ENCODE assay signal across 1 cellular context in the genomic region with DNA sequence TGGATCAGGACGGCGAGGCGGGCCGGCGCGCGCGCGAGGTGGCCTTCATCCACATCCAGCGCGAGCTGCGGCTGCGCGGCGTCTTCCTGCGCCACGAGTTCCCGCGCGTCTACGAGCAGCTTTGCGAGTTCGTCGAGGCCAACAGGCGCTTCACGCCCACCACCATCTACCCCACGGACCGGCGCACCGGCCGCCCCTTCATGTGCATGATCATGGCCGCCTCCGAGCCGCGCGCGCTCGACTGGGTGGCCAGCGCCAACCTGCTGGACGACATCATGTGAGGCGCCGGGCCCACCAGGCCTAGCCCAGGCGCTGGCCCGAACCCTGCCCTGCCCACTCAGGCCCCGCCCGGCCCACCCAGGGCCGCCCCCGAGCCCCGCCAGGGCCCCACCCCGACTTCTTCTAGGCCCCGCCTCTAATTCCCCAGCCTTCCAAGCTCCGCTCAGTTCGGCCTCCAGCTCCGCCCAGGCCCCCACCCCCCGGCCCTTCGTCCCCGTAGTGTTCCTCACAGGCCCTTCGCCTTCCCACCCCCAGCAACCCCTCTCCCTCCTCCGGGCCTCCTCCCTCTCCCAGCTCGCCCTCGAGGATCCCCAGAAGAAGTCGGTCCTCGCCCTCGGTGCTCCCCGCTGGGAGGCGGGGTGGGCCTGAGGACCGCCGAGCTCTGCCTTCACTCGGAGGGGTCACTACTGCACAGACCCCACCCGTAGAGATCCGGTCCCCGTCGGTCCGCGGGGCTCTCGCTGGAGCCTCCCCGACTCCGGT.
A peak's percentile ranks its signal among the peaks of the same experiment; 100 is the strongest.
TF ChIP-seq lines count a peak whose summit lies in the region.

No MANE protein-coding gene starts in this region.

TF ChIP-seq in HepG2, 621 proteins besides CTCF, POLR2A, EP300 and RAD21 (continued from another document and continues in another):
- no peak for TF ChIP-seq TCF7L2 (IDR thresholded peaks at IDR 0.05; ENCODE audit: low read depth, low read length)
- no peak for TF ChIP-seq NFYC (CRISPR knock-in tag; IDR thresholded peaks at IDR 0.05)
- no peak for TF ChIP-seq NCOA1 (CRISPR knock-in tag; IDR thresholded peaks at IDR 0.05)
- TF ChIP-seq ZNF607 (CRISPR knock-in tag; IDR thresholded peaks at IDR 0.05; ENCODE audit: borderline replicate concordance): no peak
- TF ChIP-seq, protein P1, sequence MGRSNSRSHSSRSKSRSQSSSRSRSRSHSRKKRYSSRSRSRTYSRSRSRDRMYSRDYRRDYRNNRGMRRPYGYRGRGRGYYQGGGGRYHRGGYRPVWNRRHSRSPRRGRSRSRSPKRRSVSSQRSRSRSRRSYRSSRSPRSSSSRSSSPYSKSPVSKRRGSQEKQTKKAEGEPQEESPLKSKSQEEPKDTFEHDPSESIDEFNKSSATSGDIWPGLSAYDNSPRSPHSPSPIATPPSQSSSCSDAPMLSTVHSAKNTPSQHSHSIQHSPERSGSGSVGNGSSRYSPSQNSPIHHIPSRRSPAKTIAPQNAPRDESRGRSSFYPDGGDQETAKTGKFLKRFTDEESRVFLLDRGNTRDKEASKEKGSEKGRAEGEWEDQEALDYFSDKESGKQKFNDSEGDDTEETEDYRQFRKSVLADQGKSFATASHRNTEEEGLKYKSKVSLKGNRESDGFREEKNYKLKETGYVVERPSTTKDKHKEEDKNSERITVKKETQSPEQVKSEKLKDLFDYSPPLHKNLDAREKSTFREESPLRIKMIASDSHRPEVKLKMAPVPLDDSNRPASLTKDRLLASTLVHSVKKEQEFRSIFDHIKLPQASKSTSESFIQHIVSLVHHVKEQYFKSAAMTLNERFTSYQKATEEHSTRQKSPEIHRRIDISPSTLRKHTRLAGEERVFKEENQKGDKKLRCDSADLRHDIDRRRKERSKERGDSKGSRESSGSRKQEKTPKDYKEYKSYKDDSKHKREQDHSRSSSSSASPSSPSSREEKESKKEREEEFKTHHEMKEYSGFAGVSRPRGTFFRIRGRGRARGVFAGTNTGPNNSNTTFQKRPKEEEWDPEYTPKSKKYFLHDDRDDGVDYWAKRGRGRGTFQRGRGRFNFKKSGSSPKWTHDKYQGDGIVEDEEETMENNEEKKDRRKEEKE (IDR thresholded peaks at IDR 0.05): no peak
- TF ChIP-seq ZBTB7A (CRISPR knock-in tag; IDR thresholded peaks at IDR 0.05): no peak
- TF ChIP-seq, protein P2, sequence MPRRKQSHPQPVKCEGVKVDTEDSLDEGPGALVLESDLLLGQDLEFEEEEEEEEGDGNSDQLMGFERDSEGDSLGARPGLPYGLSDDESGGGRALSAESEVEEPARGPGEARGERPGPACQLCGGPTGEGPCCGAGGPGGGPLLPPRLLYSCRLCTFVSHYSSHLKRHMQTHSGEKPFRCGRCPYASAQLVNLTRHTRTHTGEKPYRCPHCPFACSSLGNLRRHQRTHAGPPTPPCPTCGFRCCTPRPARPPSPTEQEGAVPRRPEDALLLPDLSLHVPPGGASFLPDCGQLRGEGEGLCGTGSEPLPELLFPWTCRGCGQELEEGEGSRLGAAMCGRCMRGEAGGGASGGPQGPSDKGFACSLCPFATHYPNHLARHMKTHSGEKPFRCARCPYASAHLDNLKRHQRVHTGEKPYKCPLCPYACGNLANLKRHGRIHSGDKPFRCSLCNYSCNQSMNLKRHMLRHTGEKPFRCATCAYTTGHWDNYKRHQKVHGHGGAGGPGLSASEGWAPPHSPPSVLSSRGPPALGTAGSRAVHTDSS (CRISPR knock-in tag; conservative IDR thresholded peaks at IDR 0.05): no peak
- peak; percentile 50; the same call in 1 of the 2 replicates for TF ChIP-seq ZFP36L1 (CRISPR knock-in tag; IDR thresholded peaks at IDR 0.05)
- no peak for TF ChIP-seq RCOR2 (CRISPR knock-in tag; IDR thresholded peaks at IDR 0.05)
- TF ChIP-seq KMT2B (CRISPR knock-in tag; IDR thresholded peaks at IDR 0.05): no peak; the same call in 1 of the 2 replicates
- no peak for TF ChIP-seq ZNF136 (CRISPR knock-in tag; IDR thresholded peaks at IDR 0.05; ENCODE audit: low read depth)
- TF ChIP-seq ZBTB10 (CRISPR knock-in tag; IDR thresholded peaks at IDR 0.05; ENCODE audit: borderline replicate concordance): no peak
- no peak for TF ChIP-seq ZNF878 (CRISPR knock-in tag; IDR thresholded peaks at IDR 0.05)
- no peak for TF ChIP-seq KMT2A (CRISPR knock-in tag; IDR thresholded peaks at IDR 0.05)
- no peak for TF ChIP-seq FOXC1 (CRISPR knock-in tag; IDR thresholded peaks at IDR 0.05; ENCODE audit: borderline replicate concordance)
- TF ChIP-seq KLF11 (CRISPR knock-in tag; IDR thresholded peaks at IDR 0.05): no peak
- TF ChIP-seq PAWR (CRISPR knock-in tag; IDR thresholded peaks at IDR 0.05; ENCODE audit: borderline replicate concordance): no peak
- TF ChIP-seq ZNF124 (CRISPR knock-in tag; IDR thresholded peaks at IDR 0.05): no peak
- TF ChIP-seq NFRKB (IDR thresholded peaks at IDR 0.05): no peak
- TF ChIP-seq ZNF234 (CRISPR knock-in tag; conservative IDR thresholded peaks at IDR 0.05): no peak
- TF ChIP-seq ZNF552 (CRISPR knock-in tag; IDR thresholded peaks at IDR 0.05; ENCODE audit: borderline replicate concordance): no peak
- TF ChIP-seq BCL6 (CRISPR knock-in tag; IDR thresholded peaks at IDR 0.05): no peak
- peak; percentile 73 for TF ChIP-seq SRSF1 (optimal IDR thresholded peaks at IDR 0.05; ENCODE audit: low read depth, low read length)
- TF ChIP-seq CBX2 (IDR thresholded peaks at IDR 0.05; ENCODE audit: low read depth, low read length): no peak
- TF ChIP-seq CBX2 (CRISPR knock-in tag; IDR thresholded peaks at IDR 0.05; ENCODE audit: low read depth): no peak
- no peak for TF ChIP-seq TCF7 (IDR thresholded peaks at IDR 0.05; ENCODE audit: low read depth)
- peak; percentile 75; the same call in 1 of the 2 replicates for TF ChIP-seq PCBP1 (IDR thresholded peaks at IDR 0.05; ENCODE audit: borderline replicate concordance, low read depth, low read length)
- TF ChIP-seq HIVEP1 (CRISPR knock-in tag; IDR thresholded peaks at IDR 0.05): no peak
- TF ChIP-seq ZNF569 (CRISPR knock-in tag; IDR thresholded peaks at IDR 0.05; ENCODE audit: borderline replicate concordance): no peak
- no peak for TF ChIP-seq ZBTB8A (CRISPR knock-in tag; IDR thresholded peaks at IDR 0.05; ENCODE audit: borderline replicate concordance, low read depth)
- 0 out of 2 replicates have a peak, but pooled peaks have one; percentile 43 for TF ChIP-seq SNAPC2 (CRISPR knock-in tag; IDR thresholded peaks at IDR 0.05)
- no peak for TF ChIP-seq NFIB (CRISPR knock-in tag; IDR thresholded peaks at IDR 0.05; ENCODE audit: borderline replicate concordance)
- no peak for TF ChIP-seq SMAD9 (CRISPR knock-in tag; IDR thresholded peaks at IDR 0.05)
- no peak for TF ChIP-seq ZNF674 (CRISPR knock-in tag; IDR thresholded peaks at IDR 0.05; ENCODE audit: low read depth)
- no peak for TF ChIP-seq ATF3 (CRISPR knock-in tag; IDR thresholded peaks at IDR 0.05)
- TF ChIP-seq ZFP91 (CRISPR knock-in tag; IDR thresholded peaks at IDR 0.05; ENCODE audit: borderline replicate concordance): no peak
- TF ChIP-seq HINFP (CRISPR knock-in tag; IDR thresholded peaks at IDR 0.05; ENCODE audit: low read depth): no peak
- TF ChIP-seq, protein P3, sequence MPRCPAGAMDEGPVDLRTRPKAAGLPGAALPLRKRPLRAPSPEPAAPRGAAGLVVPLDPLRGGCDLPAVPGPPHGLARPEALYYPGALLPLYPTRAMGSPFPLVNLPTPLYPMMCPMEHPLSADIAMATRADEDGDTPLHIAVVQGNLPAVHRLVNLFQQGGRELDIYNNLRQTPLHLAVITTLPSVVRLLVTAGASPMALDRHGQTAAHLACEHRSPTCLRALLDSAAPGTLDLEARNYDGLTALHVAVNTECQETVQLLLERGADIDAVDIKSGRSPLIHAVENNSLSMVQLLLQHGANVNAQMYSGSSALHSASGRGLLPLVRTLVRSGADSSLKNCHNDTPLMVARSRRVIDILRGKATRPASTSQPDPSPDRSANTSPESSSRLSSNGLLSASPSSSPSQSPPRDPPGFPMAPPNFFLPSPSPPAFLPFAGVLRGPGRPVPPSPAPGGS (CRISPR knock-in tag; IDR thresholded peaks at IDR 0.05): no peak
- TF ChIP-seq GATA4 (IDR thresholded peaks at IDR 0.05; ENCODE audit: borderline replicate concordance, low read depth): no peak
- no peak for TF ChIP-seq ZNF276 (CRISPR knock-in tag; IDR thresholded peaks at IDR 0.05; ENCODE audit: low read depth)
- no peak for TF ChIP-seq DDIT3 (CRISPR knock-in tag; IDR thresholded peaks at IDR 0.05)
- TF ChIP-seq, protein P4, sequence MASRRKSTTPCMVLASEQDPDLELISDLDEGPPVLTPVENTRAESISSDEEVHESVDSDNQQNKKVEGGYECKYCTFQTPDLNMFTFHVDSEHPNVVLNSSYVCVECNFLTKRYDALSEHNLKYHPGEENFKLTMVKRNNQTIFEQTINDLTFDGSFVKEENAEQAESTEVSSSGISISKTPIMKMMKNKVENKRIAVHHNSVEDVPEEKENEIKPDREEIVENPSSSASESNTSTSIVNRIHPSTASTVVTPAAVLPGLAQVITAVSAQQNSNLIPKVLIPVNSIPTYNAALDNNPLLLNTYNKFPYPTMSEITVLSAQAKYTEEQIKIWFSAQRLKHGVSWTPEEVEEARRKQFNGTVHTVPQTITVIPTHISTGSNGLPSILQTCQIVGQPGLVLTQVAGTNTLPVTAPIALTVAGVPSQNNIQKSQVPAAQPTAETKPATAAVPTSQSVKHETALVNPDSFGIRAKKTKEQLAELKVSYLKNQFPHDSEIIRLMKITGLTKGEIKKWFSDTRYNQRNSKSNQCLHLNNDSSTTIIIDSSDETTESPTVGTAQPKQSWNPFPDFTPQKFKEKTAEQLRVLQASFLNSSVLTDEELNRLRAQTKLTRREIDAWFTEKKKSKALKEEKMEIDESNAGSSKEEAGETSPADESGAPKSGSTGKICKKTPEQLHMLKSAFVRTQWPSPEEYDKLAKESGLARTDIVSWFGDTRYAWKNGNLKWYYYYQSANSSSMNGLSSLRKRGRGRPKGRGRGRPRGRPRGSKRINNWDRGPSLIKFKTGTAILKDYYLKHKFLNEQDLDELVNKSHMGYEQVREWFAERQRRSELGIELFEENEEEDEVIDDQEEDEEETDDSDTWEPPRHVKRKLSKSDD (CRISPR knock-in tag; IDR thresholded peaks at IDR 0.05; ENCODE audit: low read depth): peak; percentile 97
- TF ChIP-seq HHEX (CRISPR knock-in tag; IDR thresholded peaks at IDR 0.05): no peak
- TF ChIP-seq, protein P5, sequence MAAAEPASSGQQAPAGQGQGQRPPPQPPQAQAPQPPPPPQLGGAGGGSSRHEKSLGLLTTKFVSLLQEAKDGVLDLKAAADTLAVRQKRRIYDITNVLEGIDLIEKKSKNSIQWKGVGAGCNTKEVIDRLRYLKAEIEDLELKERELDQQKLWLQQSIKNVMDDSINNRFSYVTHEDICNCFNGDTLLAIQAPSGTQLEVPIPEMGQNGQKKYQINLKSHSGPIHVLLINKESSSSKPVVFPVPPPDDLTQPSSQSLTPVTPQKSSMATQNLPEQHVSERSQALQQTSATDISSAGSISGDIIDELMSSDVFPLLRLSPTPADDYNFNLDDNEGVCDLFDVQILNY (CRISPR knock-in tag; conservative IDR thresholded peaks at IDR 0.05): no peak
